8 cellular contexts compared by ENCODE assay signal in the genomic region with DNA sequence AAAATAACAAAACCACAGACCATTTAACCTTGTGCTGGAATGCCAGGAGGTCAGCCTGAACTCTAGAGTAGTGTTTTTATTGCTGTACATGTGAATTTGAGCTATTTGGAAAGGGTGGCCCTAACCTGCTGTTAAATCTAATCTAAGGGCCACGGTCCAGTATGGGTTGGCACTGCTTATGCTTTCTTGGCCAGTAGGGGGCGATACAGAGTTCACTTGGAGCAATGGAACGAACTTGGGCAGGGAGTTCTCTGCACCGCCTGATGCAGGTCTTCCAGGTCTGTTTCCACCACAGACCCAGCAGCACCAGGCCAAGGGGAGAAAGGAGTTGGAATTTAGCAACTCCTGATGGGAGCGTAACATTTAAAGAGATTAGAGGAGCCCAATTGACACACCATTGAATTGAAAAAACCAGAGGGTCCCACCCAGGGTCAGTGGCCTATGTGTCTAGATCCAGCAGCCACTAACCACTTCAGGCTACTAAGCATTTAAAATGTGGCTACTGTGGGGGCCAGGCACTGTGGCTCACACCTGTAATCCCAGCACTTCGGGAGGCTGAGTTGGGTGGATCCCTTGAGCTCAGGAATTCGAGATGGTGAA.
A peak's percentile ranks its signal among the peaks of the same experiment; 100 is the strongest.
DNase-seq lines count a peak whose midpoint lies in the region; ATAC-seq and TF ChIP-seq lines count a peak whose summit lies in the region.

No MANE protein-coding gene starts in this region.

- H2AFZ ChIP-seq in PC-9 = no peak overlapping the region

- no peaks in the 10 kb centered on the region for H3K9me3 ChIP-seq in PC-9 (ENCODE audit: insufficient read depth, low read depth)

- peak; percentile 76 for TF ChIP-seq CTCF in PC-9 (conservative IDR thresholded peaks at IDR 0.05)

- peaks cover 2% of the 10 kb centered on the region; the same call in 1 of the 2 replicates for H3K4me1 ChIP-seq in PC-9 (replicated peaks; ENCODE audit: insufficient read depth)

- no peaks in the 10 kb centered on the region for H4K20me1 ChIP-seq in PC-9 (ENCODE audit: insufficient read depth)

- H3K36me3 Mint-ChIP-seq in activated T-helper 17 cell treated with anti-CD3 and anti-CD28 coated beads, Interleukin-2, amount 50 U/mL, for 72 hours (ENCODE audit: low read depth) = peaks cover 61% of the 10 kb centered on the region

- no peaks in the 10 kb centered on the region for H3K9me3 Mint-ChIP-seq in activated T-helper 17 cell treated with anti-CD3 and anti-CD28 coated beads, Interleukin-2, amount 50 U/mL, for 72 hours

- H3K79me2 ChIP-seq in PC-9 (ENCODE audit: low read depth) = no peaks in the 10 kb centered on the region

- H3F3A ChIP-seq in PC-9 (ENCODE audit: insufficient read depth, low read depth) = no peaks in the 10 kb centered on the region

- no peak overlapping the region for H3K27ac ChIP-seq in PC-9

- no peaks in the 10 kb centered on the region for H3K27me3 Mint-ChIP-seq in activated T-helper 17 cell treated with anti-CD3 and anti-CD28 coated beads, Interleukin-2, amount 50 U/mL, for 72 hours

- no peaks in the 10 kb centered on the region for H3K9me2 ChIP-seq in PC-9 (ENCODE audit: insufficient read depth)

- POLR2A ChIA-PET in PC-9 (lab: Charles Lee; ENCODE audit: unreplicated experiment) = interaction anchor here (0.5 kb wide), 1 partner anchor 125 kb away, joined by 5 read pairs; the partner anchor contains the start of gene RINT1

- ATAC-seq in GM18867 (IDR thresholded peaks at IDR 0.05; ENCODE audit: unreplicated experiment) (peak; percentile 58), GM19467 (IDR thresholded peaks at IDR 0.05; ENCODE audit: unreplicated experiment) (no peak), GM18907 (IDR thresholded peaks at IDR 0.05; ENCODE audit: unreplicated experiment) (no peak)
- ATAC-seq in activated T-helper 17 cell treated with anti-CD3 and anti-CD28 coated beads, Interleukin-2, amount 50 U/mL, for 72 hours (replicated peaks) = peak; percentile 89

- no peak overlapping the region for H3K4me3 ChIP-seq in PC-9

- H3K27ac Mint-ChIP-seq in activated T-helper 17 cell treated with anti-CD3 and anti-CD28 coated beads, Interleukin-2, amount 50 U/mL, for 72 hours = peak overlapping the region; percentile 5

- intact Hi-C loops in PC-9 (cut with micrococcal nuclease; ENCODE audit: unreplicated experiment) = no loop called here

- CTCF ChIA-PET in PC-9 (lab: Charles Lee) = interaction anchor here (0.6 to 1.5 kb wide), 3 partner anchors 14 to 236 kb away, joined by 3 read pairs; no protein-coding TSS in a partner anchor

- DNase-seq in AG08396 (ENCODE audit: low spot score) (peak; percentile 47), PC-9 (no peak), iPS-NIHi11 (ENCODE audit: low spot score) (peak; percentile 81)
- peak; percentile 36 to 55 (median 37) for DNase-seq in stimulated activated CD4-positive, alpha-beta T cell treated with anti-CD3 and anti-CD28 coated beads, TNF-alpha, amount 100 ng/mL, for 4 hours (ENCODE audit: low read depth in 3 of 3)

- BruUV-seq in PC-9 (replicated peaks; lab: Mats Ljungman, UMichigan) = no TSS peak

- no peaks in the 10 kb centered on the region for H3K27me3 ChIP-seq in PC-9 (ENCODE audit: insufficient read depth, low read depth)

- H3K4me2 ChIP-seq in PC-9 = no peak overlapping the region

- H3K4me1 Mint-ChIP-seq in activated T-helper 17 cell treated with anti-CD3 and anti-CD28 coated beads, Interleukin-2, amount 50 U/mL, for 72 hours = peaks cover 10% of the 10 kb centered on the region

- H3K4me3 Mint-ChIP-seq in activated T-helper 17 cell treated with anti-CD3 and anti-CD28 coated beads, Interleukin-2, amount 50 U/mL, for 72 hours = no peak overlapping the region

- no peaks in the 10 kb centered on the region for H3K36me3 ChIP-seq in PC-9 (ENCODE audit: low read depth)

Comparison
In these comparisons a context has a peak if more than half of its experiments do, and no peak if none do; other contexts are left out.
1. DNase-seq: peak in AG08396 (single experiment), iPS-NIHi11 (single experiment) and stimulated activated CD4-positive, alpha-beta T cell treated with anti-CD3 and anti-CD28 coated beads, TNF-alpha, amount 100 ng/mL, for 4 hours (3 of 3); none in PC-9 (0 of 2).
2. ATAC-seq: peak in GM18867 (single experiment) and activated T-helper 17 cell treated with anti-CD3 and anti-CD28 coated beads, Interleukin-2, amount 50 U/mL, for 72 hours (single experiment); none in GM19467 (single experiment) and GM18907 (single experiment).